ENCODE assay signal across 6 cellular contexts in genomic region chr5:177403194-177403825, GRCh38. TPM values are rescaled to one million over a fixed set of nuclear protein-coding genes. Genes with fewer than 3 reads are reported as not detected.
DNase-seq lines count a peak whose midpoint lies in the region; ATAC-seq and TF ChIP-seq lines count a peak whose summit lies in the region.

No MANE protein-coding gene starts in this region.

- no peak for TF ChIP-seq CTCF in BE2C (IDR thresholded peaks at IDR 0.05; ENCODE audit: low read depth, low read length)
- no peak for TF ChIP-seq CTCF in cardiac fibroblast (IDR thresholded peaks at IDR 0.05; ENCODE audit: low read depth, low read length)
- TF ChIP-seq CTCF in parathyroid adenoma (IDR thresholded peaks at IDR 0.05), result no peak

- ATAC-seq in GM19467 (IDR thresholded peaks at IDR 0.05; ENCODE audit: unreplicated experiment), result peak; percentile 11

- peaks cover 8% of the 10 kb centered on the region for H3K4me1 ChIP-seq in BE2C
- H3K4me1 ChIP-seq in parathyroid adenoma, result peaks cover 26% of the 10 kb centered on the region

- H3K36me3 ChIP-seq in BE2C (no peaks in the 10 kb centered on the region), parathyroid adenoma (ENCODE audit: control insufficient read depth, insufficient read depth, low read length) (no peaks in the 10 kb centered on the region)

- peak overlapping the region; percentile 66 for H3K4me3 ChIP-seq in BE2C (ENCODE audit: low read depth, low read length)
- H3K4me3 ChIP-seq in cardiac fibroblast (replicated peaks in 1 of 2; ENCODE audit: low read depth in 2 of 2, low read length in 2 of 2), result peak overlapping the region; percentile 59 to 60
- peak overlapping the region; percentile 65 for H3K4me3 ChIP-seq in parathyroid adenoma (ENCODE audit: low read depth, low read length)

- no peaks in the 10 kb centered on the region for H3K79me2 ChIP-seq in parathyroid adenoma

- H3K4me2 ChIP-seq in parathyroid adenoma (ENCODE audit: low read length), result peak overlapping the region; percentile 93

- no peak overlapping the region for H3K9ac ChIP-seq in parathyroid adenoma

- H3K9me3 ChIP-seq in BE2C (no peaks in the 10 kb centered on the region), parathyroid adenoma (ENCODE audit: control insufficient read depth, low read length) (no peaks in the 10 kb centered on the region)

- peak overlapping the region; percentile 80 for H2AFZ ChIP-seq in parathyroid adenoma

- H3K27ac ChIP-seq in parathyroid adenoma, result no peak overlapping the region

- DNase-seq in BE2C, result peak; percentile 67
- DNase-seq in NCI-H748 (lab: John Stamatoyannopoulos, UW; ENCODE audit: unreplicated experiment), result peak; percentile 75
- DNase-seq in cardiac fibroblast (ENCODE audit: low read depth in 2 of 2), result no peak
- no peak for DNase-seq in midbrain (lab: John Stamatoyannopoulos, UW)

- H3K27me3 ChIP-seq in BE2C (no peaks in the 10 kb centered on the region), parathyroid adenoma (ENCODE audit: control insufficient read depth, insufficient read depth, low read length) (no peaks in the 10 kb centered on the region)

RNA-seq across cellular contexts. Expression of gene PFN3, which starts 2.8 kb away (rescaled TPM):
- polyA plus RNA-seq in BE2C (2012; ENCODE audit: insufficient read depth, insufficient read length, low read depth), result not detected

RNA-seq across cellular contexts. Expression of gene F12, which starts 6.1 kb away (rescaled TPM):
- 68.2 TPM for polyA plus RNA-seq in BE2C (2012; ENCODE audit: insufficient read depth, insufficient read length, low read depth)

RNA-seq across cellular contexts. Expression of gene SLC34A1, which starts 19.1 kb away (rescaled TPM):
- polyA plus RNA-seq in BE2C (2012; ENCODE audit: insufficient read depth, insufficient read length, low read depth), result not detected

RNA-seq across cellular contexts. Expression of gene GRK6, which starts 23.2 kb away (rescaled TPM):
- 58.6 TPM for polyA plus RNA-seq in BE2C (2012; ENCODE audit: insufficient read depth, insufficient read length, low read depth)

RNA-seq across cellular contexts. Expression of gene PRR7, which starts 43.3 kb away (rescaled TPM):
- 84.9 TPM for polyA plus RNA-seq in BE2C (2012; ENCODE audit: insufficient read depth, insufficient read length, low read depth)

Comparison
In these comparisons a context has a peak if more than half of its experiments do, and no peak if none do; other contexts are left out.
1. DNase-seq: peak in BE2C (single experiment) and NCI-H748 (single experiment); none in cardiac fibroblast (0 of 2) and midbrain (single experiment).
2. Peak in every context shown above with its lines, with median percentiles within 50 percentile points of each other: H3K4me3 ChIP-seq.